Comparison of ENCODE assay signal across 18 cellular contexts in the genomic region with DNA sequence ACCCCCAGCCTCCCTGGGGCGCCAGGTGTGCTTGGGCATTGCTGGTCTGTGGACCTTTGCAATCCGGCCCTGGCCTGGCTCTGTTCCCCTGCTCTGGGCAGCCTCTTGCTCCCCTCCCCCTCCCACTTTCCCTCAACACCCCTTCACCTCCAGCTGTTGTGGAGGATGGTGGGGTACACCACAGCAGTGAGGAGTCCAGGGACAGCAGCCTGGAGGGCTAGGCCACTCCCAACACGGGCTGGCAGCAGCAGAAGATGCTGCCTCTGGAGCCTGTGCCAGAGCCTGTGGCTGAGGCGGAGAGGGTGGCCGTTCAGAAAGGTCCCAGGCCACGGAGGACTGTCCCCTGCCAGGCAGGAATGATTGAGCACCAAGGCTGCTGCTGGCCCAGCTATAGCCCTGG. TPM values are rescaled to one million over a fixed set of nuclear protein-coding genes. Genes with fewer than 3 reads are reported as not detected.
A peak's percentile ranks its signal among the peaks of the same experiment; 100 is the strongest.
DNase-seq lines count a peak whose midpoint lies in the region; ATAC-seq, FAIRE-seq and TF ChIP-seq lines count a peak whose summit lies in the region.
"Had no signal": no experiment of that assay in that cellular context is flagged by ENCODE, and none has a peak within 500 bp of the region (broad histone marks: within the 10 kb centered on the region; RNA-seq: fewer than 3 reads in every experiment).

No MANE protein-coding gene starts in this region.

- no peak overlapping the region for H2AK5ac ChIP-seq in mesenchymal stem cell (ENCODE audit: low read length, severe bottlenecking)

- H2BK12ac ChIP-seq in mesenchymal stem cell (ENCODE audit: low read length in 2 of 2) = no peak overlapping the region

- H3K4me3 ChIP-seq in Panc1 (ENCODE audit: low read depth in 2 of 2, low read length in 2 of 2) (no peak overlapping the region), mesenchymal stem cell (ENCODE audit: insufficient read depth in 1 of 2, low read depth in 1 of 2, low read length in 2 of 2) (no peak overlapping the region), pancreas (no peak overlapping the region)

- ATAC-seq in Panc1 (peak; percentile 12; the same call in 1 of the 2 replicates), pancreas (no peak)
- no peak for ATAC-seq in activated CD8-positive, alpha-beta T cell treated with anti-CD3 and anti-CD28 coated beads for 36 hours

- TF ChIP-seq CTCF in Panc1 (IDR thresholded peaks at IDR 0.05) (no peak), pancreas (IDR thresholded peaks at IDR 0.05) (no peak)
- no peak for TF ChIP-seq CTCF in activated CD8-positive, alpha-beta T cell treated with anti-CD3 and anti-CD28 coated beads for 36 hours (IDR thresholded peaks at IDR 0.05)

- intact Hi-C loops in Panc1 (cut with micrococcal nuclease; ENCODE audit: unreplicated experiment) (no loop called here), pancreas (cut with DNase I) (no loop called here)
- intact Hi-C loops in activated CD8-positive, alpha-beta T cell treated with anti-CD3 and anti-CD28 coated beads for 36 hours (cut with micrococcal nuclease) = no loop called here

- POLR2A ChIA-PET in Panc1 (lab: Charles Lee) = no interaction called here
- POLR2A ChIA-PET in activated CD8-positive, alpha-beta T cell treated with anti-CD3 and anti-CD28 coated beads for 36 hours (lab: Charles Lee) = no interaction called here

- no peaks in the 10 kb centered on the region for H3K9me3 ChIP-seq in Panc1 (ENCODE audit: control insufficient read depth, insufficient read depth, low read depth, low read length)
- H3K9me3 ChIP-seq in mesenchymal stem cell (ENCODE audit: control insufficient read depth, low read length) = no peaks in the 10 kb centered on the region
- no peaks in the 10 kb centered on the region for H3K9me3 ChIP-seq in pancreas

- H3K9ac ChIP-seq in mesenchymal stem cell (ENCODE audit: low read length) = no peak overlapping the region

- WGBS in mesenchymal stem cell = 84% methylated on average over 4 of the region's 6 CpGs
- WGBS in pancreas, 2 donors = 71 to 77% methylated on average over 5 to 6 of the region's 6 CpGs

- H3K27ac ChIP-seq in Panc1 (ENCODE audit: low read length) (no peak overlapping the region), mesenchymal stem cell (ENCODE audit: low read length, poor library complexity, severe bottlenecking) (no peak overlapping the region), pancreas (no peak overlapping the region)

- H3K4me3 Mint-ChIP-seq in T-helper 2 cell treated with Interferon-gamma antibody and Interleukin-4, amounts not matched to agents 5 μg/mL and 100 μg/mL, for 36 hours = no peak overlapping the region
- H3K4me3 Mint-ChIP-seq in activated CD8-positive, alpha-beta T cell treated with anti-CD3 and anti-CD28 coated beads for 36 hours = no peak overlapping the region
- H3K4me3 Mint-ChIP-seq: CD4-positive, alpha-beta memory T cell had no signal

- DNase-seq in Panc1 (ENCODE audit: low read depth, low spot score) = no peak
- no peak for DNase-seq in mesenchymal stem cell
- DNase-seq in pancreas = peak in 4 of 6 donors; percentile 9 to 48 (median 27)
- no peak for DNase-seq in T-helper 2 cell treated with Interferon-gamma antibody and Interleukin-4, amounts not matched to agents 5 μg/mL and 100 μg/mL, for 36 hours (ENCODE audit: low spot score)
- no peak for DNase-seq in activated CD8-positive, alpha-beta T cell treated with anti-CD3 and anti-CD28 coated beads for 36 hours
- no peak for DNase-seq in effector CD8-positive, alpha-beta T cell (lab: John Stamatoyannopoulos, UW)
- DNase-seq: C1 segment of cervical spinal cord; Calu3; CD4-positive, alpha-beta memory T cell; COR-L47; DMS53; DMS79 treated with DMSO at 0.1 percent for 48 hours; GF-D8; GOT3; HCEC 1CT had no signal

- H2BK15ac ChIP-seq in mesenchymal stem cell (ENCODE audit: low read depth, poor library complexity, severe bottlenecking) = no peak overlapping the region

- H3K36me3 ChIP-seq in Panc1 (ENCODE audit: control insufficient read depth, insufficient read depth, low read length) = no peaks in the 10 kb centered on the region
- H3K36me3 ChIP-seq in mesenchymal stem cell (ENCODE audit: control insufficient read depth in 1 of 2, insufficient read depth in 2 of 2, low read depth in 1 of 2, low read length in 2 of 2) = no peaks in the 10 kb centered on the region
- no peaks in the 10 kb centered on the region for H3K36me3 ChIP-seq in pancreas

- no peak overlapping the region for H2BK5ac ChIP-seq in mesenchymal stem cell (ENCODE audit: low read depth, low read length, poor library complexity, severe bottlenecking)

- peaks cover 6% of the 10 kb centered on the region for H3K9me3 Mint-ChIP-seq in T-helper 2 cell treated with Interferon-gamma antibody and Interleukin-4, amounts not matched to agents 5 μg/mL and 100 μg/mL, for 36 hours
- H3K9me3 Mint-ChIP-seq in activated CD8-positive, alpha-beta T cell treated with anti-CD3 and anti-CD28 coated beads for 36 hours = no peaks in the 10 kb centered on the region
- H3K9me3 Mint-ChIP-seq: CD4-positive, alpha-beta memory T cell had no signal

- H3K4me2 ChIP-seq in mesenchymal stem cell (ENCODE audit: low read length, poor library complexity, severe bottlenecking) = no peak overlapping the region

- H3K18ac ChIP-seq in mesenchymal stem cell (ENCODE audit: low read depth in 1 of 2, low read length in 2 of 2) = no peak overlapping the region

- H3K4me1 ChIP-seq in Panc1 (ENCODE audit: control insufficient read depth, insufficient read depth, low read length) = peaks cover 26% of the 10 kb centered on the region
- peaks cover 29% of the 10 kb centered on the region for H3K4me1 ChIP-seq in mesenchymal stem cell (ENCODE audit: control insufficient read depth, insufficient read depth, low read depth, low read length)
- peaks cover 0 to 3% (median 0%) of the 10 kb centered on the region in 3 donors for H3K4me1 ChIP-seq in pancreas

- FAIRE-seq in pancreas (lab: Jason Lieb, UNC) = no peak
- FAIRE-seq: GM12891, GM18507, H54 had no signal

- no peaks in the 10 kb centered on the region for H3K36me3 Mint-ChIP-seq in T-helper 2 cell treated with Interferon-gamma antibody and Interleukin-4, amounts not matched to agents 5 μg/mL and 100 μg/mL, for 36 hours (ENCODE audit: low read depth)
- no peaks in the 10 kb centered on the region for H3K36me3 Mint-ChIP-seq in activated CD8-positive, alpha-beta T cell treated with anti-CD3 and anti-CD28 coated beads for 36 hours (ENCODE audit: low read depth)
- H3K36me3 Mint-ChIP-seq: CD4-positive, alpha-beta memory T cell had no signal

- no peaks in the 10 kb centered on the region for H3K27me3 ChIP-seq in Panc1 (ENCODE audit: control insufficient read depth, insufficient read depth, low read length)
- no peaks in the 10 kb centered on the region for H3K27me3 ChIP-seq in mesenchymal stem cell (ENCODE audit: control insufficient read depth in 1 of 2, insufficient read depth in 1 of 2, low read length in 2 of 2)
- H3K27me3 ChIP-seq in pancreas = no peaks in the 10 kb centered on the region

- no peak overlapping the region for H3K27ac Mint-ChIP-seq in T-helper 2 cell treated with Interferon-gamma antibody and Interleukin-4, amounts not matched to agents 5 μg/mL and 100 μg/mL, for 36 hours
- no peak overlapping the region for H3K27ac Mint-ChIP-seq in activated CD8-positive, alpha-beta T cell treated with anti-CD3 and anti-CD28 coated beads for 36 hours
- H3K27ac Mint-ChIP-seq: CD4-positive, alpha-beta memory T cell had no signal

- H2AFZ ChIP-seq in mesenchymal stem cell (ENCODE audit: low read depth, low read length) = no peak overlapping the region

- H3K23ac ChIP-seq in mesenchymal stem cell (ENCODE audit: low read length in 2 of 2) = peak overlapping the region in 1 of 2 experiments; percentile 64

- H3K14ac ChIP-seq in mesenchymal stem cell (ENCODE audit: low read length in 2 of 2) = no peak overlapping the region

- no TSS peak for BruUV-seq in Panc1 (replicated peaks; lab: Mats Ljungman, UMichigan)

- no peaks in the 10 kb centered on the region for H3K4me1 Mint-ChIP-seq in T-helper 2 cell treated with Interferon-gamma antibody and Interleukin-4, amounts not matched to agents 5 μg/mL and 100 μg/mL, for 36 hours (ENCODE audit: low read depth)
- peaks cover 1% of the 10 kb centered on the region for H3K4me1 Mint-ChIP-seq in activated CD8-positive, alpha-beta T cell treated with anti-CD3 and anti-CD28 coated beads for 36 hours (ENCODE audit: low read depth)

- H4K8ac ChIP-seq in mesenchymal stem cell (ENCODE audit: low read length) = no peak overlapping the region

- in situ Hi-C loops in Panc1 (cut with HindIII; ENCODE audit: low pct_unique_long_range_greater_than_20kb, low sequenced_read_pairs) = no loop called here

- CTCF ChIA-PET in Panc1 (lab: Charles Lee) = no interaction called here
- CTCF ChIA-PET in activated CD8-positive, alpha-beta T cell treated with anti-CD3 and anti-CD28 coated beads for 36 hours (lab: Charles Lee) = no interaction called here

- no peak overlapping the region for H3K4ac ChIP-seq in mesenchymal stem cell (ENCODE audit: low read depth in 1 of 2, low read length in 2 of 2)

- H3K27me3 Mint-ChIP-seq in T-helper 2 cell treated with Interferon-gamma antibody and Interleukin-4, amounts not matched to agents 5 μg/mL and 100 μg/mL, for 36 hours (ENCODE audit: low read depth) = no peaks in the 10 kb centered on the region
- H3K27me3 Mint-ChIP-seq in activated CD8-positive, alpha-beta T cell treated with anti-CD3 and anti-CD28 coated beads for 36 hours = no peaks in the 10 kb centered on the region
- H3K27me3 Mint-ChIP-seq: CD4-positive, alpha-beta memory T cell had no signal

- H2BK120ac ChIP-seq in mesenchymal stem cell (ENCODE audit: low read depth, low read length) = no peak overlapping the region

- peaks cover 12% of the 10 kb centered on the region for H3K79me1 ChIP-seq in mesenchymal stem cell (replicated peaks; ENCODE audit: low read length, poor library complexity, severe bottlenecking)

- H4K91ac ChIP-seq in mesenchymal stem cell (ENCODE audit: low read length) = peak overlapping the region; percentile 73

RNA-seq across cellular contexts. Expression of a gene that starts 7.6 kb away (rescaled TPM):
- total RNA-seq in Panc1 (2021; ENCODE audit: unreplicated experiment) (16.5 TPM), pancreas (10 to 100 TPM in 1 of 6 donors, 1 to 10 TPM in 5; 7.8 to 10.8 (median 8.5) TPM)
- 17.3 TPM for polyA plus RNA-seq in Panc1 (2012; ENCODE audit: insufficient read length)
- 1.8 TPM for polyA plus RNA-seq in mesenchymal stem cell (2013, experiment 1 of 2)
- 1.6 TPM for polyA plus RNA-seq in mesenchymal stem cell (2013, experiment 2 of 2)
- 1 to 10 TPM; 4.1 to 7.6 TPM for polyA plus RNA-seq in pancreas
- 1 to 10 TPM; 1.3 TPM for total RNA-seq in activated CD8-positive, alpha-beta T cell treated with anti-CD3 and anti-CD28 coated beads for 36 hours

RNA-seq across cellular contexts. Expression of a gene that starts 12.9 kb away (rescaled TPM):
- total RNA-seq in Panc1 (2021; ENCODE audit: unreplicated experiment) (175 TPM), pancreas (100 to 1,000 TPM in 1 of 6 donors, 10 to 100 TPM in 5; 70.0 to 102 (median 79.7) TPM)
- polyA plus RNA-seq in Panc1 (2012; ENCODE audit: insufficient read length) = 296 TPM
- 106 TPM for polyA plus RNA-seq in mesenchymal stem cell (2013, experiment 1 of 2)
- polyA plus RNA-seq in mesenchymal stem cell (2013, experiment 2 of 2) = 108 TPM
- polyA plus RNA-seq in pancreas = 100 to 1,000 TPM in 1 of 2 donors, 10 to 100 TPM in 1; 84.7 to 106 TPM
- 100 to 1,000 TPM; 116 to 121 TPM for total RNA-seq in activated CD8-positive, alpha-beta T cell treated with anti-CD3 and anti-CD28 coated beads for 36 hours

RNA-seq across cellular contexts. Expression of a gene that starts 55.5 kb away (rescaled TPM):
- total RNA-seq in Panc1 (2021; ENCODE audit: unreplicated experiment) (100 TPM), pancreas (10 to 100 TPM; 29.1 to 54.6 (median 38.8) TPM)
- polyA plus RNA-seq in Panc1 (2012; ENCODE audit: insufficient read length) = 184 TPM
- polyA plus RNA-seq in mesenchymal stem cell (2013, experiment 1 of 2) = 68.6 TPM
- 73.5 TPM for polyA plus RNA-seq in mesenchymal stem cell (2013, experiment 2 of 2)
- polyA plus RNA-seq in pancreas = 100 to 1,000 TPM in 1 of 2 donors, 10 to 100 TPM in 1; 76.3 to 136 TPM
- total RNA-seq in activated CD8-positive, alpha-beta T cell treated with anti-CD3 and anti-CD28 coated beads for 36 hours = 100 to 1,000 TPM; 115 to 125 TPM

RNA-seq across cellular contexts. Expression of a gene that starts 56.6 kb away (rescaled TPM):
- total RNA-seq in Panc1 (2021; ENCODE audit: unreplicated experiment) (17.8 TPM), pancreas (10 to 100 TPM; 17.7 to 26.3 (median 21.9) TPM)
- 14.5 TPM for polyA plus RNA-seq in Panc1 (2012; ENCODE audit: insufficient read length)
- 11.4 TPM for polyA plus RNA-seq in mesenchymal stem cell (2013, experiment 1 of 2)
- 11.1 TPM for polyA plus RNA-seq in mesenchymal stem cell (2013, experiment 2 of 2)
- polyA plus RNA-seq in pancreas = 10 to 100 TPM; 19.1 to 43.8 TPM
- 1 to 10 TPM; 2.2 to 2.3 TPM for total RNA-seq in activated CD8-positive, alpha-beta T cell treated with anti-CD3 and anti-CD28 coated beads for 36 hours

Comparison
In these comparisons a context has a peak if more than half of its experiments do, and no peak if none do; other contexts are left out.
1. DNase-seq: peak in pancreas (4 of 6); none in Panc1 (single experiment), mesenchymal stem cell (single experiment), T-helper 2 cell treated with Interferon-gamma antibody and Interleukin-4, amounts not matched to agents 5 μg/mL and 100 μg/mL, for 36 hours (single experiment), activated CD8-positive, alpha-beta T cell treated with anti-CD3 and anti-CD28 coated beads for 36 hours (single experiment) and effector CD8-positive, alpha-beta T cell (single experiment).